Comparison of ENCODE assay signal across 11 cellular contexts in the genomic region with DNA sequence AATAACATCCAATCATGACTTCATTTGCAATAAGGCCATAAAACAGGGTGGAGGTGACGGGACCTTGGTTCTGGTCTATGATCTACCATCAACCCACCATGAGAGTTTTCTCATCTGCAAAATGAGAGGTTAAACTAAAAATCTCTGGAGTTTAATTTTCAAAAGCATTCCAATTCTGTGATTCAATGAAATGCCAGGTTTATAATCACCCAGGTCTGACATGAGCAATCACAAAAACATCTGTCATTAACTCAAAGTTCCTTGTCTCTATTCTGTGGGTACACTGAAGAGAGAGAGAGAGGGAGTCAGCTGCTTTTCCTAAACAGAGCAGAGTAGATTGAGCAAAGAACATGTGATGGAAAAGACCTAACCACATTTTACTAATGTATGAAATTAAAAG.
DNase-seq lines count a peak whose midpoint lies in the region; ATAC-seq, FAIRE-seq and TF ChIP-seq lines count a peak whose summit lies in the region.
"Had no signal": no experiment of that assay in that cellular context is flagged by ENCODE, and none has a peak within 500 bp of the region (broad histone marks: within the 10 kb centered on the region; RNA-seq: fewer than 3 reads in every experiment).

No MANE protein-coding gene starts in this region.

- H3K4me3 ChIP-seq in adipocyte (ENCODE audit: low read length) (no peak overlapping the region), left lung (no peak overlapping the region), left ventricle myocardium inferior (no peak overlapping the region)
- H3K4me3 ChIP-seq: adrenal gland, MG63 had no signal

- ATAC-seq in left lung (peak; percentile 41), HG02973 (IDR thresholded peaks at IDR 0.05; ENCODE audit: unreplicated experiment) (no peak), GM21423 (IDR thresholded peaks at IDR 0.05; ENCODE audit: unreplicated experiment) (no peak)

- no peak for TF ChIP-seq CTCF in left lung (IDR thresholded peaks at IDR 0.05)
- no peak for TF ChIP-seq CTCF in left ventricle myocardium inferior (IDR thresholded peaks at IDR 0.05; ENCODE audit: borderline replicate concordance)

- H3K9ac ChIP-seq in adipocyte (ENCODE audit: low read length) = no peak overlapping the region

- H3K4me1 ChIP-seq in adipocyte (ENCODE audit: control insufficient read depth, insufficient read depth, low read length) (peaks cover 4% of the 10 kb centered on the region), left lung (no peaks in the 10 kb centered on the region), left ventricle myocardium inferior (peaks cover 33% of the 10 kb centered on the region)
- H3K4me1 ChIP-seq: adrenal gland had no signal

- no peak overlapping the region for H3K27ac ChIP-seq in left lung
- H3K27ac ChIP-seq in caudate nucleus (ENCODE audit: low read depth, low read length) = no peak overlapping the region
- no peak overlapping the region for H3K27ac ChIP-seq in left ventricle myocardium inferior (replicated peaks)
- H3K27ac ChIP-seq: adrenal gland had no signal

- H3K36me3 ChIP-seq in adipocyte (ENCODE audit: control insufficient read depth, insufficient read depth, low read length, severe bottlenecking) (peaks cover 26% of the 10 kb centered on the region), left lung (peaks cover 0 to 48% of the 10 kb centered on the region in 2 donors), left ventricle myocardium inferior (peaks cover 29% of the 10 kb centered on the region)

- intact Hi-C loops in left lung (cut with DNase I) = no loop called here
- intact Hi-C loops in left ventricle myocardium inferior (cut with micrococcal nuclease) = no loop called here

- no peak for FAIRE-seq in HTR-8/SVneo (lab: Jason Lieb, UNC)

- DNase-seq in EH (ENCODE audit: low read depth) (peak; percentile 55), HTR-8/SVneo (ENCODE audit: insufficient read length, low spot score) (peak; percentile 37), adipocyte (ENCODE audit: low read depth) (peak; percentile 9), left lung (no peak), caudate nucleus (lab: John Stamatoyannopoulos, UW) (no peak), left ventricle myocardium inferior (no peak)
- DNase-seq: activated CD4-positive, alpha-beta T cell treated with anti-CD3 and anti-CD28 coated beads, Interleukin-2, amount 50 U/mL, for 48 hours; adrenal gland; MG63 had no signal

- H3K27me3 ChIP-seq in adipocyte (replicated peaks; ENCODE audit: control insufficient read depth, insufficient read depth, low read length) (no peaks in the 10 kb centered on the region), left lung (no peaks in the 10 kb centered on the region), left ventricle myocardium inferior (ENCODE audit: low read depth) (no peaks in the 10 kb centered on the region)
- H3K27me3 ChIP-seq: adrenal gland, MG63 had no signal

- peaks cover 6% of the 10 kb centered on the region for H3K9me3 ChIP-seq in adipocyte (ENCODE audit: control insufficient read depth, low read length)
- H3K9me3 ChIP-seq in left lung = peaks cover 0 to 10% of the 10 kb centered on the region in 2 donors
- peaks cover 20% of the 10 kb centered on the region for H3K9me3 ChIP-seq in left ventricle myocardium inferior (replicated peaks)
- H3K9me3 ChIP-seq: adrenal gland had no signal

Comparison
In these comparisons a context has a peak if more than half of its experiments do, and no peak if none do; other contexts are left out.
1. DNase-seq: peak in EH (single experiment), HTR-8/SVneo (single experiment) and adipocyte (single experiment); none in left lung (0 of 2), caudate nucleus (0 of 61) and left ventricle myocardium inferior (single experiment).